ENCODE assay signal across 2 cellular contexts in genomic region chr15:52464478-52464877, GRCh38.
TF ChIP-seq lines count a peak whose summit lies in the region.

No MANE protein-coding gene starts in this region.

TF ChIP-seq in SK-N-SH, 30 proteins besides CTCF, POLR2A, EP300 and RAD21 (continued from another document):
- TF ChIP-seq RCOR1 (IDR thresholded peaks at IDR 0.05; ENCODE audit: low read length), result no peak
- no peak for TF ChIP-seq POLR2AphosphoS5 (IDR thresholded peaks at IDR 0.05; ENCODE audit: low read depth, low read length)
- no peak for TF ChIP-seq CHD2 (IDR thresholded peaks at IDR 0.05; ENCODE audit: low read length, partially characterized antibody)
- no peak for TF ChIP-seq RXRA (IDR thresholded peaks at IDR 0.05; ENCODE audit: borderline replicate concordance, low read depth)
- no peak for TF ChIP-seq USF1 (IDR thresholded peaks at IDR 0.05; ENCODE audit: borderline replicate concordance, low read depth)
- TF ChIP-seq IRF3 (IDR thresholded peaks at IDR 0.05; ENCODE audit: low read depth, low read length), result no peak
TF ChIP-seq in SK-N-SH: peak in this region for 0.

TF ChIP-seq in SK-N-SH treated with all-trans-retinoic acid at 6 μM for 48 hours, 23 proteins besides CTCF, POLR2A, EP300 and RAD21 (continued from another document):
- TF ChIP-seq POU6F1 (CRISPR knock-in tag; IDR thresholded peaks at IDR 0.05; ENCODE audit: borderline replicate concordance, low read depth) (no peak), TSHZ2 (CRISPR knock-in tag; IDR thresholded peaks at IDR 0.05) (no peak), OSR1 (CRISPR knock-in tag; IDR thresholded peaks at IDR 0.05) (no peak), BACH2 (CRISPR knock-in tag; IDR thresholded peaks at IDR 0.05; ENCODE audit: borderline replicate concordance) (no peak), ZFP3 (CRISPR knock-in tag; IDR thresholded peaks at IDR 0.05) (no peak), ARNTL (CRISPR knock-in tag; IDR thresholded peaks at IDR 0.05; ENCODE audit: borderline replicate concordance, low read depth) (no peak)
